Comparison of ENCODE assay signal across 1 cellular context in the genomic region with DNA sequence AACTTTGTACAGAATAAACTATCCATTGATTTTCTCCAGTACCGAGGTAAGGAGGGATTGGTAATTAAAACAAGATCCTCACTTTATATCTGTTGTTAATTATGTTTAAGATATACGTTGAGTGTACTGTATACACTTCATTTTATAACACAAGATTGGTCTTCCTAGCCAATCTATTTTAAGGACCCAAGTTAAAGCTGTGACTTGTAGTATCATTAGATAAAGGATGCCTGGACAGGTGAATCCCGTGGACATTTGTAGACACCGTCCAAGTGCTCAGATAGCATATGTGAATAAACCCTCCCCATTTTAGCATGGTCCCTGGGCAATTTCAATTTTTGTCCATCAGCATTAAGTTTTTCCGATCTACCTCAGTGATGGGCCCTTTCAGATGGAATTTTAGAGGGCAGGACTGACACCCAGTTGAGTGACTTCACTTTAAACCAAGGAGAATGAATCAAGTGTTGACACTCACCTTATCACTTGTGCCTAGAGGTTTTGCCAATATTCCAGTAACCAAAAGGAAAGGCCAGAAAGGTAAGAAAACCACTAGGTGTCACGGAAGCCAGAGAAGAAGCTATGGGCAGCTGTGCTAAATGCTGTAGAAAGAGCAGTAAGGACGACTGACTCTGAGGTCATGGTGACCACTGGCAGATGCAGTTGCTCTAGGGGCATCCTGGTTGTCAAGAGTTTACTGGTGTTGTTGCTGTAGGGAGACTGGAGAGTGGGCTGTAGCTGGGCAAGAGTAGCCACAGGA.
TF ChIP-seq lines count a peak whose summit lies in the region.

No MANE protein-coding gene starts in this region.

TF ChIP-seq in HepG2, 621 proteins besides CTCF, POLR2A, EP300 and RAD21 (continued from another document and continues in another):
- TF ChIP-seq, protein P1, sequence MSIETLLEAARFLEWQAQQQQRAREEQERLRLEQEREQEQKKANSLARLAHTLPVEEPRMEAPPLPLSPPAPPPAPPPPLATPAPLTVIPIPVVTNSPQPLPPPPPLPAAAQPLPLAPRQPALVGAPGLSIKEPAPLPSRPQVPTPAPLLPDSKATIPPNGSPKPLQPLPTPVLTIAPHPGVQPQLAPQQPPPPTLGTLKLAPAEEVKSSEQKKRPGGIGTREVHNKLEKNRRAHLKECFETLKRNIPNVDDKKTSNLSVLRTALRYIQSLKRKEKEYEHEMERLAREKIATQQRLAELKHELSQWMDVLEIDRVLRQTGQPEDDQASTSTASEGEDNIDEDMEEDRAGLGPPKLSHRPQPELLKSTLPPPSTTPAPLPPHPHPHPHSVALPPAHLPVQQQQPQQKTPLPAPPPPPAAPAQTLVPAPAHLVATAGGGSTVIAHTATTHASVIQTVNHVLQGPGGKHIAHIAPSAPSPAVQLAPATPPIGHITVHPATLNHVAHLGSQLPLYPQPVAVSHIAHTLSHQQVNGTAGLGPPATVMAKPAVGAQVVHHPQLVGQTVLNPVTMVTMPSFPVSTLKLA (IDR thresholded peaks at IDR 0.05) = no peak
- no peak for TF ChIP-seq HNRNPUL1 (IDR thresholded peaks at IDR 0.05; ENCODE audit: low read depth, low read length)
- TF ChIP-seq CCDC6 (CRISPR knock-in tag; IDR thresholded peaks at IDR 0.05) = no peak
- TF ChIP-seq, protein P2, sequence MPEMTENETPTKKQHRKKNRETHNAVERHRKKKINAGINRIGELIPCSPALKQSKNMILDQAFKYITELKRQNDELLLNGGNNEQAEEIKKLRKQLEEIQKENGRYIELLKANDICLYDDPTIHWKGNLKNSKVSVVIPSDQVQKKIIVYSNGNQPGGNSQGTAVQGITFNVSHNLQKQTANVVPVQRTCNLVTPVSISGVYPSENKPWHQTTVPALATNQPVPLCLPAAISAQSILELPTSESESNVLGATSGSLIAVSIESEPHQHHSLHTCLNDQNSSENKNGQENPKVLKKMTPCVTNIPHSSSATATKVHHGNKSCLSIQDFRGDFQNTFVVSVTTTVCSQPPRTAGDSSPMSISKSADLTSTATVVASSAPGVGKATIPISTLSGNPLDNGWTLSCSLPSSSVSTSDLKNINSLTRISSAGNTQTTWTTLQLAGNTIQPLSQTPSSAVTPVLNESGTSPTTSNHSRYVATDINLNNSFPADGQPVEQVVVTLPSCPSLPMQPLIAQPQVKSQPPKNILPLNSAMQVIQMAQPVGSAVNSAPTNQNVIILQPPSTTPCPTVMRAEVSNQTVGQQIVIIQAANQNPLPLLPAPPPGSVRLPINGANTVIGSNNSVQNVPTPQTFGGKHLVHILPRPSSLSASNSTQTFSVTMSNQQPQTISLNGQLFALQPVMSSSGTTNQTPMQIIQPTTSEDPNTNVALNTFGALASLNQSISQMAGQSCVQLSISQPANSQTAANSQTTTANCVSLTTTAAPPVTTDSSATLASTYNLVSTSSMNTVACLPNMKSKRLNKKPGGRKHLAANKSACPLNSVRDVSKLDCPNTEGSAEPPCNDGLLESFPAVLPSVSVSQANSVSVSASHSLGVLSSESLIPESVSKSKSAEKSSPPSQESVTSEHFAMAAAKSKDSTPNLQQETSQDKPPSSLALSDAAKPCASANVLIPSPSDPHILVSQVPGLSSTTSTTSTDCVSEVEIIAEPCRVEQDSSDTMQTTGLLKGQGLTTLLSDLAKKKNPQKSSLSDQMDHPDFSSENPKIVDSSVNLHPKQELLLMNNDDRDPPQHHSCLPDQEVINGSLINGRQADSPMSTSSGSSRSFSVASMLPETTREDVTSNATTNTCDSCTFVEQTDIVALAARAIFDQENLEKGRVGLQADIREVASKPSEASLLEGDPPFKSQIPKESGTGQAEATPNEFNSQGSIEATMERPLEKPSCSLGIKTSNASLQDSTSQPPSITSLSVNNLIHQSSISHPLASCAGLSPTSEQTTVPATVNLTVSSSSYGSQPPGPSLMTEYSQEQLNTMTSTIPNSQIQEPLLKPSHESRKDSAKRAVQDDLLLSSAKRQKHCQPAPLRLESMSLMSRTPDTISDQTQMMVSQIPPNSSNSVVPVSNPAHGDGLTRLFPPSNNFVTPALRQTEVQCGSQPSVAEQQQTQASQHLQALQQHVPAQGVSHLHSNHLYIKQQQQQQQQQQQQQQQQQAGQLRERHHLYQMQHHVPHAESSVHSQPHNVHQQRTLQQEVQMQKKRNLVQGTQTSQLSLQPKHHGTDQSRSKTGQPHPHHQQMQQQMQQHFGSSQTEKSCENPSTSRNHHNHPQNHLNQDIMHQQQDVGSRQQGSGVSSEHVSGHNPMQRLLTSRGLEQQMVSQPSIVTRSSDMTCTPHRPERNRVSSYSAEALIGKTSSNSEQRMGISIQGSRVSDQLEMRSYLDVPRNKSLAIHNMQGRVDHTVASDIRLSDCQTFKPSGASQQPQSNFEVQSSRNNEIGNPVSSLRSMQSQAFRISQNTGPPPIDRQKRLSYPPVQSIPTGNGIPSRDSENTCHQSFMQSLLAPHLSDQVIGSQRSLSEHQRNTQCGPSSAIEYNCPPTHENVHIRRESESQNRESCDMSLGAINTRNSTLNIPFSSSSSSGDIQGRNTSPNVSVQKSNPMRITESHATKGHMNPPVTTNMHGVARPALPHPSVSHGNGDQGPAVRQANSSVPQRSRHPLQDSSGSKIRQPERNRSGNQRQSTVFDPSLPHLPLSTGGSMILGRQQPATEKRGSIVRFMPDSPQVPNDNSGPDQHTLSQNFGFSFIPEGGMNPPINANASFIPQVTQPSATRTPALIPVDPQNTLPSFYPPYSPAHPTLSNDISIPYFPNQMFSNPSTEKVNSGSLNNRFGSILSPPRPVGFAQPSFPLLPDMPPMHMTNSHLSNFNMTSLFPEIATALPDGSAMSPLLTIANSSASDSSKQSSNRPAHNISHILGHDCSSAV (CRISPR knock-in tag; IDR thresholded peaks at IDR 0.05; ENCODE audit: borderline replicate concordance) = no peak
- TF ChIP-seq ZBTB21 (CRISPR knock-in tag; IDR thresholded peaks at IDR 0.05) = no peak
- 0 out of 2 replicates have a peak, but pooled peaks have one; percentile 22 for TF ChIP-seq ZNF776 (CRISPR knock-in tag; IDR thresholded peaks at IDR 0.05)
- TF ChIP-seq, protein P3, sequence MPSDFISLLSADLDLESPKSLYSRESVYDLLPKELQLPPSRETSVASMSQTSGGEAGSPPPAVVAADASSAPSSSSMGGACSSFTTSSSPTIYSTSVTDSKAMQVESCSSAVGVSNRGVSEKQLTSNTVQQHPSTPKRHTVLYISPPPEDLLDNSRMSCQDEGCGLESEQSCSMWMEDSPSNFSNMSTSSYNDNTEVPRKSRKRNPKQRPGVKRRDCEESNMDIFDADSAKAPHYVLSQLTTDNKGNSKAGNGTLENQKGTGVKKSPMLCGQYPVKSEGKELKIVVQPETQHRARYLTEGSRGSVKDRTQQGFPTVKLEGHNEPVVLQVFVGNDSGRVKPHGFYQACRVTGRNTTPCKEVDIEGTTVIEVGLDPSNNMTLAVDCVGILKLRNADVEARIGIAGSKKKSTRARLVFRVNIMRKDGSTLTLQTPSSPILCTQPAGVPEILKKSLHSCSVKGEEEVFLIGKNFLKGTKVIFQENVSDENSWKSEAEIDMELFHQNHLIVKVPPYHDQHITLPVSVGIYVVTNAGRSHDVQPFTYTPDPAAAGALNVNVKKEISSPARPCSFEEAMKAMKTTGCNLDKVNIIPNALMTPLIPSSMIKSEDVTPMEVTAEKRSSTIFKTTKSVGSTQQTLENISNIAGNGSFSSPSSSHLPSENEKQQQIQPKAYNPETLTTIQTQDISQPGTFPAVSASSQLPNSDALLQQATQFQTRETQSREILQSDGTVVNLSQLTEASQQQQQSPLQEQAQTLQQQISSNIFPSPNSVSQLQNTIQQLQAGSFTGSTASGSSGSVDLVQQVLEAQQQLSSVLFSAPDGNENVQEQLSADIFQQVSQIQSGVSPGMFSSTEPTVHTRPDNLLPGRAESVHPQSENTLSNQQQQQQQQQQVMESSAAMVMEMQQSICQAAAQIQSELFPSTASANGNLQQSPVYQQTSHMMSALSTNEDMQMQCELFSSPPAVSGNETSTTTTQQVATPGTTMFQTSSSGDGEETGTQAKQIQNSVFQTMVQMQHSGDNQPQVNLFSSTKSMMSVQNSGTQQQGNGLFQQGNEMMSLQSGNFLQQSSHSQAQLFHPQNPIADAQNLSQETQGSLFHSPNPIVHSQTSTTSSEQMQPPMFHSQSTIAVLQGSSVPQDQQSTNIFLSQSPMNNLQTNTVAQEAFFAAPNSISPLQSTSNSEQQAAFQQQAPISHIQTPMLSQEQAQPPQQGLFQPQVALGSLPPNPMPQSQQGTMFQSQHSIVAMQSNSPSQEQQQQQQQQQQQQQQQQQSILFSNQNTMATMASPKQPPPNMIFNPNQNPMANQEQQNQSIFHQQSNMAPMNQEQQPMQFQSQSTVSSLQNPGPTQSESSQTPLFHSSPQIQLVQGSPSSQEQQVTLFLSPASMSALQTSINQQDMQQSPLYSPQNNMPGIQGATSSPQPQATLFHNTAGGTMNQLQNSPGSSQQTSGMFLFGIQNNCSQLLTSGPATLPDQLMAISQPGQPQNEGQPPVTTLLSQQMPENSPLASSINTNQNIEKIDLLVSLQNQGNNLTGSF (CRISPR knock-in tag; IDR thresholded peaks at IDR 0.05) = no peak
- TF ChIP-seq ZNF549 (CRISPR knock-in tag; IDR thresholded peaks at IDR 0.05) = no peak
- TF ChIP-seq, protein P4, sequence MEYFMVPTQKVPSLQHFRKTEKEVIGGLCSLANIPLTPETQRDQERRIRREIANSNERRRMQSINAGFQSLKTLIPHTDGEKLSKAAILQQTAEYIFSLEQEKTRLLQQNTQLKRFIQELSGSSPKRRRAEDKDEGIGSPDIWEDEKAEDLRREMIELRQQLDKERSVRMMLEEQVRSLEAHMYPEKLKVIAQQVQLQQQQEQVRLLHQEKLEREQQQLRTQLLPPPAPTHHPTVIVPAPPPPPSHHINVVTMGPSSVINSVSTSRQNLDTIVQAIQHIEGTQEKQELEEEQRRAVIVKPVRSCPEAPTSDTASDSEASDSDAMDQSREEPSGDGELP (IDR thresholded peaks at IDR 0.05; ENCODE audit: borderline replicate concordance, low read depth) = no peak
- 0 out of 2 replicates have a peak, but pooled peaks have one; percentile 2 for TF ChIP-seq SOX5 (CRISPR knock-in tag; IDR thresholded peaks at IDR 0.05; ENCODE audit: borderline replicate concordance)
- TF ChIP-seq PCBP2 (optimal IDR thresholded peaks at IDR 0.05; ENCODE audit: low read depth, low read length, poor library complexity, severe bottlenecking) = no peak
- TF ChIP-seq HOXA5 (CRISPR knock-in tag; IDR thresholded peaks at IDR 0.05) = no peak
- TF ChIP-seq TCF12 (IDR thresholded peaks at IDR 0.05) = no peak
- TF ChIP-seq TCF12 (CRISPR knock-in tag; IDR thresholded peaks at IDR 0.05) = no peak
- no peak for TF ChIP-seq ZNF17 (CRISPR knock-in tag; IDR thresholded peaks at IDR 0.05)
- TF ChIP-seq, protein P5, sequence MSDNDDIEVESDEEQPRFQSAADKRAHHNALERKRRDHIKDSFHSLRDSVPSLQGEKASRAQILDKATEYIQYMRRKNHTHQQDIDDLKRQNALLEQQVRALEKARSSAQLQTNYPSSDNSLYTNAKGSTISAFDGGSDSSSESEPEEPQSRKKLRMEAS (IDR thresholded peaks at IDR 0.05) = no peak
- no peak for TF ChIP-seq SP1 (IDR thresholded peaks at IDR 0.05)
- TF ChIP-seq SP1 (CRISPR knock-in tag; IDR thresholded peaks at IDR 0.05) = no peak
- no peak for TF ChIP-seq DNMT1 (CRISPR knock-in tag; IDR thresholded peaks at IDR 0.05)
- TF ChIP-seq ZNF432 (CRISPR knock-in tag; IDR thresholded peaks at IDR 0.05; ENCODE audit: borderline replicate concordance) = no peak
- TF ChIP-seq YEATS4 (CRISPR knock-in tag; IDR thresholded peaks at IDR 0.05; ENCODE audit: borderline replicate concordance) = 0 out of 2 replicates have a peak, but pooled peaks have one; percentile 28
- TF ChIP-seq ZNF543 (CRISPR knock-in tag; IDR thresholded peaks at IDR 0.05) = no peak
- TF ChIP-seq IRF2 (CRISPR knock-in tag; IDR thresholded peaks at IDR 0.05) = peak; percentile 47; the same call in 1 of the 2 replicates
- TF ChIP-seq, protein P6, sequence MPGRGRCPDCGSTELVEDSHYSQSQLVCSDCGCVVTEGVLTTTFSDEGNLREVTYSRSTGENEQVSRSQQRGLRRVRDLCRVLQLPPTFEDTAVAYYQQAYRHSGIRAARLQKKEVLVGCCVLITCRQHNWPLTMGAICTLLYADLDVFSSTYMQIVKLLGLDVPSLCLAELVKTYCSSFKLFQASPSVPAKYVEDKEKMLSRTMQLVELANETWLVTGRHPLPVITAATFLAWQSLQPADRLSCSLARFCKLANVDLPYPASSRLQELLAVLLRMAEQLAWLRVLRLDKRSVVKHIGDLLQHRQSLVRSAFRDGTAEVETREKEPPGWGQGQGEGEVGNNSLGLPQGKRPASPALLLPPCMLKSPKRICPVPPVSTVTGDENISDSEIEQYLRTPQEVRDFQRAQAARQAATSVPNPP (CRISPR knock-in tag; IDR thresholded peaks at IDR 0.05) = 0 out of 2 replicates have a peak, but pooled peaks have one; percentile 8
- TF ChIP-seq TRIM24 (CRISPR knock-in tag; IDR thresholded peaks at IDR 0.05) = no peak
- peak; percentile 6; the same call in 1 of the 2 replicates for TF ChIP-seq RXRB (CRISPR knock-in tag; IDR thresholded peaks at IDR 0.05; ENCODE audit: borderline replicate concordance)
- peak; percentile 33; the same call in 1 of the 2 replicates for TF ChIP-seq ZNF232 (CRISPR knock-in tag; IDR thresholded peaks at IDR 0.05; ENCODE audit: borderline replicate concordance)
- no peak for TF ChIP-seq ZNF33B (CRISPR knock-in tag; IDR thresholded peaks at IDR 0.05)
- TF ChIP-seq THYN1 (CRISPR knock-in tag; IDR thresholded peaks at IDR 0.05; ENCODE audit: borderline replicate concordance, low read depth) = no peak
- TF ChIP-seq ZNF510 (CRISPR knock-in tag; IDR thresholded peaks at IDR 0.05; ENCODE audit: low read depth) = no peak
- TF ChIP-seq TBP (CRISPR knock-in tag; IDR thresholded peaks at IDR 0.05) = no peak
- TF ChIP-seq ZNF792 (CRISPR knock-in tag; IDR thresholded peaks at IDR 0.05) = 0 out of 2 replicates have a peak, but pooled peaks have one; percentile 41
- TF ChIP-seq, protein P7, sequence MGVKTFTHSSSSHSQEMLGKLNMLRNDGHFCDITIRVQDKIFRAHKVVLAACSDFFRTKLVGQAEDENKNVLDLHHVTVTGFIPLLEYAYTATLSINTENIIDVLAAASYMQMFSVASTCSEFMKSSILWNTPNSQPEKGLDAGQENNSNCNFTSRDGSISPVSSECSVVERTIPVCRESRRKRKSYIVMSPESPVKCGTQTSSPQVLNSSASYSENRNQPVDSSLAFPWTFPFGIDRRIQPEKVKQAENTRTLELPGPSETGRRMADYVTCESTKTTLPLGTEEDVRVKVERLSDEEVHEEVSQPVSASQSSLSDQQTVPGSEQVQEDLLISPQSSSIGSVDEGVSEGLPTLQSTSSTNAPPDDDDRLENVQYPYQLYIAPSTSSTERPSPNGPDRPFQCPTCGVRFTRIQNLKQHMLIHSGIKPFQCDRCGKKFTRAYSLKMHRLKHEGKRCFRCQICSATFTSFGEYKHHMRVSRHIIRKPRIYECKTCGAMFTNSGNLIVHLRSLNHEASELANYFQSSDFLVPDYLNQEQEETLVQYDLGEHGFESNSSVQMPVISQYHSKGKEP (CRISPR knock-in tag; IDR thresholded peaks at IDR 0.05) = no peak
- no peak; the same call in 1 of the 2 replicates for TF ChIP-seq REL (CRISPR knock-in tag; conservative IDR thresholded peaks at IDR 0.05)
- TF ChIP-seq PCBP1 (IDR thresholded peaks at IDR 0.05; ENCODE audit: borderline replicate concordance, low read depth, low read length) = no peak
- TF ChIP-seq GPN1 (CRISPR knock-in tag; IDR thresholded peaks at IDR 0.05; ENCODE audit: borderline replicate concordance) = no peak
- no peak for TF ChIP-seq NR3C1 (CRISPR knock-in tag; IDR thresholded peaks at IDR 0.05)
- TF ChIP-seq, protein P8, sequence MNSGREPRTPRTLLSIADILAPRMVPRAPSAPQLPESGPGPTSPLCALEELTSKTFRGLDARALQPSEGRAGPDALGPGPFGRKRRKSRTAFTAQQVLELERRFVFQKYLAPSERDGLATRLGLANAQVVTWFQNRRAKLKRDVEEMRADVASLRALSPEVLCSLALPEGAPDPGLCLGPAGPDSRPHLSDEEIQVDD (CRISPR knock-in tag; IDR thresholded peaks at IDR 0.05; ENCODE audit: borderline replicate concordance) = no peak
- no peak for TF ChIP-seq ATAD3A (CRISPR knock-in tag; IDR thresholded peaks at IDR 0.05)
- no peak for TF ChIP-seq MBNL3 (CRISPR knock-in tag; conservative IDR thresholded peaks at IDR 0.05)
- no peak for TF ChIP-seq ZNF567 (CRISPR knock-in tag; IDR thresholded peaks at IDR 0.05; ENCODE audit: borderline replicate concordance)
- no peak for TF ChIP-seq CHD2 (IDR thresholded peaks at IDR 0.05; ENCODE audit: low read depth, low read length)
